In genomic region chrX:79079477-79079876, GRCh38 we compare ENCODE assay signal across 19 cellular contexts.
"Had no signal": no experiment of that assay in that cellular context is flagged by ENCODE, and none has a peak within 500 bp of the region (broad histone marks: within the 10 kb centered on the region; RNA-seq: fewer than 3 reads in every experiment).

No MANE protein-coding gene starts in this region.

- H3K27me3 ChIP-seq: esophagus muscularis mucosa, gastroesophageal sphincter had no signal

- H3K27ac ChIP-seq: epithelial cell of prostate, esophagus muscularis mucosa, gastroesophageal sphincter, left ventricle myocardium inferior, lower lobe of right lung, psoas muscle had no signal

- FAIRE-seq: keratinocyte, urothelium cell line had no signal

- H3K4me1 ChIP-seq: gastroesophageal sphincter, lower lobe of right lung had no signal

- H3K4me3 ChIP-seq: esophagus muscularis mucosa, gastroesophageal sphincter, left ventricle myocardium inferior, lower lobe of right lung, psoas muscle had no signal

- H3K36me3 ChIP-seq: esophagus muscularis mucosa, gastroesophageal sphincter, left ventricle myocardium inferior, lower lobe of right lung had no signal

- H3K9me3 ChIP-seq: esophagus muscularis mucosa, gastroesophageal sphincter, lower lobe of right lung, psoas muscle had no signal

- DNase-seq: effector memory CD4-positive, alpha-beta T cell; glutamatergic neuron; left cardiac atrium; left ventricle myocardium inferior; lower lobe of right lung; mesenchymal stem cell; midbrain; occipital lobe; psoas muscle; retina; stimulated activated CD4-positive, alpha-beta T cell treated with anti-CD3 and anti-CD28 coated beads, Interleukin-2, amount 100 ng/mL, for 24 hours; stimulated activated CD4-positive, alpha-beta T cell treated with anti-CD3 and anti-CD28 coated beads, Interleukin-4, amount 100 ng/mL, for 4 hours; stimulated activated naive CD4-positive, alpha-beta T cell treated with Interleukin-2 at 50 U/mL for 16 hours had no signal

- ATAC-seq: gastroesophageal sphincter, left cardiac atrium, lower lobe of right lung, psoas muscle, sciatic nerve had no signal
